ENCODE assay signal across 1 cellular context in genomic region chr1:51910618-51911017, GRCh38.
TF ChIP-seq lines count a peak whose summit lies in the region.

No MANE protein-coding gene starts in this region.

TF ChIP-seq in K562, 482 proteins besides CTCF, POLR2A, EP300 and RAD21 (continued from another document):
- no peak for TF ChIP-seq ZNF518B (CRISPR knock-in tag; IDR thresholded peaks at IDR 0.05)
- no peak for TF ChIP-seq FOXK2 (conservative IDR thresholded peaks at IDR 0.05 in 1 of 2, IDR thresholded peaks at IDR 0.05 in 1 of 2; ENCODE audit: low read depth in 2 of 2)
- peak; percentile 57 for TF ChIP-seq CBFA2T3 (IDR thresholded peaks at IDR 0.05)
- TF ChIP-seq ADNP (tag; IDR thresholded peaks at IDR 0.05), result no peak
- 0 out of 2 replicates have a peak, but pooled peaks have one; percentile 11 for TF ChIP-seq TAL1 (IDR thresholded peaks at IDR 0.05)
- TF ChIP-seq PHB2 (IDR thresholded peaks at IDR 0.05; ENCODE audit: low read depth), result no peak
- no peak for TF ChIP-seq ZNF695 (CRISPR knock-in tag; IDR thresholded peaks at IDR 0.05)
- no peak for TF ChIP-seq REST (CRISPR knock-in tag; IDR thresholded peaks at IDR 0.05; ENCODE audit: low read depth)
TF ChIP-seq in K562: peak in this region for 4.
